Comparison of ENCODE assay signal across 18 cellular contexts in genomic region chr17:73261617-73261951, GRCh38. TPM values are rescaled to one million over a fixed set of nuclear protein-coding genes. Genes with fewer than 3 reads are reported as not detected.
DNase-seq lines count a peak whose midpoint lies in the region; TF ChIP-seq lines count a peak whose summit lies in the region.
"Had no signal": no experiment of that assay in that cellular context is flagged by ENCODE, and none has a peak within 500 bp of the region (broad histone marks: within the 10 kb centered on the region; RNA-seq: fewer than 3 reads in every experiment).

Gene CPSF4L (minus strand): TSS chr17:73261880. CDS start chr17:73261818, 62 bp downstream.

- intact Hi-C loops in colonic mucosa (cut with DNase I), result no loop called here

- no peak for TF ChIP-seq EP300 in suprapubic skin (IDR thresholded peaks at IDR 0.05)

- H3K9me3 ChIP-seq in colonic mucosa (no peaks in the 10 kb centered on the region), mesodermal cell (ENCODE audit: control insufficient read depth, low read length) (no peaks in the 10 kb centered on the region), suprapubic skin (no peaks in the 10 kb centered on the region)

- peak within 1 kb of the TSS; percentile 43 to 53 for H3K9ac ChIP-seq in colonic mucosa (ENCODE audit: low read depth in 2 of 2, low read length in 2 of 2)

- no peak for TF ChIP-seq POLR2A in NB4 (IDR thresholded peaks at IDR 0.05; ENCODE audit: extremely low read depth, insufficient read length)
- no peak for TF ChIP-seq POLR2A in suprapubic skin (IDR thresholded peaks at IDR 0.05)

- H3K27me3 ChIP-seq in colonic mucosa (no peaks in the 10 kb centered on the region), suprapubic skin (no peaks in the 10 kb centered on the region)

- 89 to 94% methylated on average over 5 to 9 of the region's 9 CpGs for WGBS in mesodermal cell (ENCODE audit: insufficient coverage in 2 of 2), 2 experiments
- 83% methylated on average over 8 of the region's 9 CpGs for WGBS in suprapubic skin

- DNase-seq in NB4 (ENCODE audit: low read depth), result no peak
- no peak for DNase-seq in colonic mucosa
- DNase-seq in suprapubic skin (ENCODE audit: low spot score in 2 of 2), result no peak
- DNase-seq in A172 (ENCODE audit: low spot score), result no peak
- DNase-seq in NCI-H345 (lab: John Stamatoyannopoulos, UW), result no peak
- DNase-seq in NCI-H748 (lab: John Stamatoyannopoulos, UW; ENCODE audit: unreplicated experiment), result no peak
- no peak for DNase-seq in NCI-H1048 (lab: John Stamatoyannopoulos, UW)
- DNase-seq: activated CD4-positive, alpha-beta T cell treated with anti-CD3 and anti-CD28 coated beads for 36 hours; activated naive CD8-positive, alpha-beta T cell treated with anti-CD3 and anti-CD28 coated beads, Interleukin-2, amount 10 ng/mL, durations not matched to agents 7 days and 5 days; AML-193; cerebellar nuclear complex; NCI-H510A treated with DMSO at 0.1 percent for 48 hours; stimulated activated naive CD4-positive, alpha-beta T cell treated with Interleukin-2 at 50 U/mL for 16 hours; T-helper 17 cell had no signal

- no peaks in the 10 kb centered on the region for H3K36me3 ChIP-seq in colonic mucosa
- H3K36me3 ChIP-seq in mesodermal cell (ENCODE audit: control insufficient read depth, insufficient read depth, low read length), result no peaks in the 10 kb centered on the region
- no peaks in the 10 kb centered on the region for H3K36me3 ChIP-seq in suprapubic skin

- TF ChIP-seq CTCF in NB4 (IDR thresholded peaks at IDR 0.05; ENCODE audit: low read depth, low read length) (no peak), colonic mucosa (IDR thresholded peaks at IDR 0.05) (no peak), suprapubic skin (IDR thresholded peaks at IDR 0.05) (no peak)

- H3K27ac ChIP-seq in colonic mucosa (peak within 1 kb of the TSS; percentile 66), mesodermal cell (ENCODE audit: low read depth, low read length, severe bottlenecking) (peak within 1 kb of the TSS; percentile 66), suprapubic skin (peak within 1 kb of the TSS; percentile 85)

- peak within 1 kb of the TSS; percentile 36 for H3K4me3 ChIP-seq in NB4 (ENCODE audit: low read depth, low read length)
- no peak within 1 kb of the TSS for H3K4me3 ChIP-seq in colonic mucosa
- no peak within 1 kb of the TSS for H3K4me3 ChIP-seq in mesodermal cell (ENCODE audit: extremely low read depth, insufficient read depth, low read length, poor library complexity, severe bottlenecking)
- H3K4me3 ChIP-seq in suprapubic skin, result no peak within 1 kb of the TSS

- H3K4me1 ChIP-seq in colonic mucosa (peaks cover 7% of the 10 kb centered on the region), mesodermal cell (ENCODE audit: control insufficient read depth, insufficient read depth, low read length, poor library complexity, severe bottlenecking) (peaks cover 16% of the 10 kb centered on the region), suprapubic skin (peaks cover 23% of the 10 kb centered on the region)

RNA-seq across cellular contexts. Expression of gene CPSF4L, which starts in this region (rescaled TPM):
- total RNA-seq in colonic mucosa (not detected), suprapubic skin (not detected)
- not detected for polyA plus RNA-seq in mesodermal cell (2013, experiment 1 of 2)
- polyA plus RNA-seq in mesodermal cell (2013, experiment 2 of 2), result not detected
- not detected in 2 replicates for total RNA-seq in A172 (2014; rRNA removed; shearing (Covaris generic))
- total RNA-seq: activated CD4-positive, alpha-beta T cell treated with anti-CD3 and anti-CD28 coated beads for 36 hours; activated naive CD8-positive, alpha-beta T cell treated with anti-CD3 and anti-CD28 coated beads, Interleukin-2, amount 10 ng/mL, durations not matched to agents 7 days and 5 days; epithelial cell of proximal tubule; natural killer cell treated with Interleukin-12 subunit alpha and Interleukin-12 subunit beta and Interleukin-15 and Interleukin-18, amount 100 ng/mL, for 72 hours; skeletal muscle tissue; T-helper 17 cell had no signal
